Comparison of ENCODE assay signal across 9 cellular contexts in the genomic region with DNA sequence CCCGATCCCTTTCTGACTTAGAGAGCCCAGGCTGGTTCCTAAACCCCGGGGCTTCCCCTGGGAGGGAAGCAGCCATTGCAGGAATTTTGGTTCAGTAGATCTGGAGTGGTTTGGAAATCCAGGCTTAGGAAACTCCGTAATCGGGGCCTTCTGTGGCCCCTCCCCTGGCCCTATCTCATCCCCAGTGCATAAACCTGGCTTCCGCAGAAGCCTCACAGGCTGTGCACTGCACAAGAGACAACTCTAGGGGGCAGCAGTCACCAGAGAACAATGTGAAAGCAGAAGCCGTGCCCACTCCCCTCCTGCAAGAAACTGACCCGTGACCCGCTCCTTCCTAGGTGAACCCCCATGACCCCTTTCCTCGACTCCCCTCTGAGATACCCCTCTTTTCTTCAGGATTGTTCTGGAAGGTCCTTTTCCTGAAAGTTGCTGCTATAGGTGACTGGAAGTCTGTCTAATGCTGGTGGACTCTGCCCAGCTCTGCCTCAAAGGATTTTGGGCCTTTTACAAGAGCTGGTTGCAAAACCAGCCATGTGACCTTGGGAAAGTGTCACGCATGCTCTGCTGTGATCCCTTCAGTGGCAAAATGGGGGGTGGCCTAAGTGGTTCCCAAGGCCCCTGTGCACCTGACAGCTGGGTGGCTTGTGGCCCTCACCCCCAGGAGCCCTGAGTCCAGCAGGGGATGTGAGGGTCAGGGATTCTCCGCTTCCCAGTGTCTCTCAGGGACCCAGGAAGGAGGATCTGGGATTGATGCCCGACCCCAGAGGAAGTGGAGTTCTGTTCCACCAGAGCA. TPM values are rescaled to one million over a fixed set of nuclear protein-coding genes. Genes with fewer than 3 reads are reported as not detected.
DNase-seq lines count a peak whose midpoint lies in the region; ATAC-seq, FAIRE-seq and TF ChIP-seq lines count a peak whose summit lies in the region.
"Had no signal": no experiment of that assay in that cellular context is flagged by ENCODE, and none has a peak within 500 bp of the region (broad histone marks: within the 10 kb centered on the region; RNA-seq: fewer than 3 reads in every experiment).

No MANE protein-coding gene starts in this region.

- H3K36me3 Mint-ChIP-seq in astrocyte (ENCODE audit: low read depth, unreplicated experiment), result no peaks in the 10 kb centered on the region

- H3K4me3 ChIP-seq in Panc1 (ENCODE audit: low read depth in 2 of 2, low read length in 2 of 2) (peak overlapping the region; percentile 19 to 20; a peak in 2 of 4 replicates), astrocyte (ENCODE audit: insufficient read depth, low read depth, low read length) (no peak overlapping the region), uterus (peak overlapping the region in 1 of 2 donors; percentile 12)

- no peaks in the 10 kb centered on the region for H3K4me1 ChIP-seq in Panc1 (ENCODE audit: control insufficient read depth, insufficient read depth, low read length)
- H3K4me1 ChIP-seq in astrocyte (ENCODE audit: insufficient read depth, low read length), result peaks cover 7% of the 10 kb centered on the region
- H3K4me1 ChIP-seq in uterus, result peaks cover 0 to 8% of the 10 kb centered on the region in 2 donors

- ATAC-seq in Panc1 (peak; percentile 78), GM21447 (IDR thresholded peaks at IDR 0.05; ENCODE audit: unreplicated experiment) (no peak)

- peak; percentile 9 for DNase-seq in NCI-H146 (lab: John Stamatoyannopoulos, UW)
- DNase-seq in NCI-H146 treated with DMSO at 0.1 percent for 48 hours (lab: John Stamatoyannopoulos, UW; ENCODE audit: unreplicated experiment), result no peak
- no peak for DNase-seq in Panc1 (ENCODE audit: low read depth, low spot score)
- no peak for DNase-seq in astrocyte (ENCODE audit: low read depth)
- DNase-seq in hippocampal formation (lab: John Stamatoyannopoulos, UW), result peak; percentile 9 to 43
- DNase-seq in retina, result peak; percentile 83
- no peak for DNase-seq in uterus

- FAIRE-seq in astrocyte (lab: Jason Lieb, UNC), result no peak
- FAIRE-seq: colon had no signal

- H3K27ac Mint-ChIP-seq in astrocyte (ENCODE audit: unreplicated experiment), result no peak overlapping the region

- in situ Hi-C loops in Panc1 (cut with HindIII; ENCODE audit: low pct_unique_long_range_greater_than_20kb, low sequenced_read_pairs), result no loop called here

- H3K79me2 ChIP-seq in astrocyte (ENCODE audit: insufficient read depth, low read length), result no peaks in the 10 kb centered on the region

- H3K4me3 Mint-ChIP-seq in astrocyte (ENCODE audit: unreplicated experiment), result peak overlapping the region; percentile 76

- no peaks in the 10 kb centered on the region for H3K9me3 Mint-ChIP-seq in astrocyte (ENCODE audit: unreplicated experiment)

- H3K9ac ChIP-seq in astrocyte (ENCODE audit: low read length), result no peak overlapping the region

- H4K20me1 ChIP-seq in astrocyte (ENCODE audit: insufficient read depth, low read length), result no peaks in the 10 kb centered on the region

- peak; percentile 84 for TF ChIP-seq CTCF in Panc1 (IDR thresholded peaks at IDR 0.05)
- peak; percentile 47 for TF ChIP-seq CTCF in astrocyte (IDR thresholded peaks at IDR 0.05; ENCODE audit: insufficient read depth, low read depth, low read length)
- peak in 2 of 4 experiments; percentile 14 for TF ChIP-seq CTCF in uterus (IDR thresholded peaks at IDR 0.05)

- peak overlapping the region; percentile 63 for H2AFZ ChIP-seq in astrocyte (ENCODE audit: low read depth, low read length)

- H3K4me2 ChIP-seq in astrocyte (ENCODE audit: low read length), result peak overlapping the region; percentile 81

- peaks cover 46% of the 10 kb centered on the region for H3K27me3 Mint-ChIP-seq in astrocyte (ENCODE audit: low read depth, unreplicated experiment)

- H3K27ac ChIP-seq in Panc1 (ENCODE audit: low read length), result no peak overlapping the region
- H3K27ac ChIP-seq in astrocyte (ENCODE audit: low read depth, low read length), result no peak overlapping the region
- no peak overlapping the region for H3K27ac ChIP-seq in uterus

- POLR2A ChIA-PET in Panc1 (lab: Charles Lee), result no interaction called here

- H3K27me3 ChIP-seq in Panc1 (ENCODE audit: control insufficient read depth, insufficient read depth, low read length), result no peaks in the 10 kb centered on the region
- H3K27me3 ChIP-seq in astrocyte (ENCODE audit: insufficient read depth, low read length), result peaks cover 13% of the 10 kb centered on the region
- H3K27me3 ChIP-seq in uterus, result no peaks in the 10 kb centered on the region

- intact Hi-C loops in Panc1 (cut with micrococcal nuclease; ENCODE audit: unreplicated experiment), result no loop called here
- intact Hi-C loops in uterus (cut with DNase I; ENCODE audit: low total_unique reads), result no loop called here

- no TSS peak for BruUV-seq in Panc1 (replicated peaks; lab: Mats Ljungman, UMichigan)

- H3K36me3 ChIP-seq in Panc1 (ENCODE audit: control insufficient read depth, insufficient read depth, low read length) (no peaks in the 10 kb centered on the region), astrocyte (ENCODE audit: insufficient read depth, low read length) (no peaks in the 10 kb centered on the region), uterus (no peaks in the 10 kb centered on the region)

- no peak for TF ChIP-seq POLR2A in uterus (IDR thresholded peaks at IDR 0.05)

- CTCF ChIA-PET in Panc1 (lab: Charles Lee), result interaction anchor here (1.1 kb wide), 1 partner anchor 25 kb away, joined by 4 read pairs; no protein-coding TSS in a partner anchor

- no peaks in the 10 kb centered on the region for H3K9me3 ChIP-seq in Panc1 (ENCODE audit: control insufficient read depth, insufficient read depth, low read depth, low read length)
- H3K9me3 ChIP-seq in astrocyte (ENCODE audit: insufficient read depth, low read depth, low read length), result no peaks in the 10 kb centered on the region
- H3K9me3 ChIP-seq in uterus, result no peaks in the 10 kb centered on the region

- H3K4me1 Mint-ChIP-seq in astrocyte (ENCODE audit: low read depth, unreplicated experiment), result peaks cover 18% of the 10 kb centered on the region

RNA-seq across cellular contexts. Expression of gene GUCY2D, which starts 14.4 kb away (rescaled TPM):
- not detected for total RNA-seq in Panc1 (2021; ENCODE audit: unreplicated experiment)
- not detected for polyA plus RNA-seq in Panc1 (2012; ENCODE audit: insufficient read length)
- not detected in 2 replicates for total RNA-seq in astrocyte
- under 1 TPM in 1 of 4 donors, not detected in 3; 0.14 TPM for total RNA-seq in uterus

RNA-seq across cellular contexts. Expression of gene ALOX15B, which starts 22.0 kb away (rescaled TPM):
- total RNA-seq in Panc1 (2021; ENCODE audit: unreplicated experiment) (not detected), astrocyte (not detected in 2 replicates), uterus (1 to 10 TPM in 1 of 4 donors, under 1 TPM in 2, not detected in 1; 0.14 to 1.5 (median 0.24) TPM)
- not detected for polyA plus RNA-seq in Panc1 (2012; ENCODE audit: insufficient read length)

Comparison
In these comparisons a context has a peak if more than half of its experiments do, and no peak if none do; other contexts are left out.
1. DNase-seq: peak in NCI-H146 (single experiment), hippocampal formation (2 of 2) and retina (single experiment); none in NCI-H146 treated with DMSO at 0.1 percent for 48 hours (single experiment), Panc1 (single experiment), astrocyte (single experiment) and uterus (0 of 2).